Comparison of ENCODE assay signal across 22 cellular contexts in genomic region chr5:136098171-136098570, GRCh38. TPM values are rescaled to one million over a fixed set of nuclear protein-coding genes. Genes with fewer than 3 reads are reported as not detected.
DNase-seq lines count a peak whose midpoint lies in the region; ATAC-seq, FAIRE-seq and TF ChIP-seq lines count a peak whose summit lies in the region.
"Had no signal": no experiment of that assay in that cellular context is flagged by ENCODE, and none has a peak within 500 bp of the region (broad histone marks: within the 10 kb centered on the region; RNA-seq: fewer than 3 reads in every experiment).

No MANE protein-coding gene starts in this region.

- no peak overlapping the region for H3K4ac ChIP-seq in H1 (replicated peaks; ENCODE audit: insufficient read length, low read depth, low read length)

- no peak overlapping the region for H3K14ac ChIP-seq in H1 (ENCODE audit: insufficient read length)

- 70% methylated on average over 4 of the region's 4 CpGs; no CpG with 5 or more reads in 1 of the 2 experiments for WGBS in H1 (ENCODE audit: extremely low coverage in 1 of 2, insufficient coverage in 1 of 2, insufficient read length in 1 of 2, insufficient replicate concordance in 2 of 2, low coverage in 1 of 2, low lambda C conversion rate in 2 of 2, missing lambda C conversion rate in 1 of 2), 2 experiments

- H3K4me2 ChIP-seq in H1 (ENCODE audit: insufficient read depth in 1 of 2, low read depth in 2 of 2, low read length in 2 of 2), result 0 out of 4 replicates have a peak overlapping the region, but pooled peaks of 1 of the 2 experiments have one; percentile 21
- H3K4me2 ChIP-seq: A549 had no signal

- H3K4me3 ChIP-seq in Caco-2 (ENCODE audit: low read depth, low read length) (no peak overlapping the region), HEK293 (ENCODE audit: low read depth, low read length) (no peak overlapping the region), H1 (ENCODE audit: extremely low read depth in 1 of 4, insufficient read depth in 2 of 4, low read depth in 3 of 4, low read length in 4 of 4) (no peak overlapping the region)
- no peak overlapping the region for H3K4me3 ChIP-seq in CD8-positive, alpha-beta memory T cell (ENCODE audit: low read length)
- H3K4me3 ChIP-seq: A549 had no signal

- intact Hi-C loops in Caco-2 (cut with micrococcal nuclease; ENCODE audit: unreplicated experiment), result loop anchor here (1.0 kb wide), 5 partner anchors 20 to 147 kb away; partner anchors contain the start of gene SMAD5

- H4K8ac ChIP-seq in H1 (ENCODE audit: extremely low read depth, insufficient read depth, low read length), result no peak overlapping the region

- POLR2A ChIA-PET in Caco-2 (lab: Charles Lee) (interaction anchor here (0.6 to 1.0 kb wide), 4 partner anchors 24 to 35 kb away, joined by 4 to 16 read pairs (median 8); partner anchors contain the start of gene SMAD5), HEK293 (lab: Yijun Ruan, JAX) (no interaction called here), H1 (lab: Charles Lee; ENCODE audit: partially characterized antibody) (interaction anchor here (0.6 to 1.3 kb wide), 2 partner anchors 13 to 34 kb away, joined by 4 to 5 read pairs; partner anchors contain the start of gene SMAD5)
- POLR2A ChIA-PET in CD8-positive, alpha-beta memory T cell (lab: Charles Lee), result no interaction called here

- no peak overlapping the region for H2BK12ac ChIP-seq in H1 (ENCODE audit: low read depth, low read length)

- CTCF ChIA-PET in Caco-2 (lab: Charles Lee), result interaction anchor here (0.6 to 1.8 kb wide), 4 partner anchors 11 to 1313 kb away, joined by 3 to 7 read pairs (median 4); no protein-coding TSS in a partner anchor
- CTCF ChIA-PET in HEK293 (lab: Yijun Ruan, JAX), result interaction anchor here (0.6 to 1.0 kb wide), 3 partner anchors 15 to 39 kb away, joined by 3 read pairs; no protein-coding TSS in a partner anchor
- CTCF ChIA-PET in H1 (lab: Charles Lee; ENCODE audit: partially characterized antibody), result interaction anchor here (0.7 to 8.0 kb wide), 2 partner anchors 15 to 1609 kb away, joined by 5 to 46 read pairs; no protein-coding TSS in a partner anchor
- CTCF ChIA-PET in CD8-positive, alpha-beta memory T cell (lab: Charles Lee), result interaction anchor here (1.0 kb wide), 1 partner anchor 16 kb away, joined by 3 read pairs; no protein-coding TSS in a partner anchor

- no peak overlapping the region for H3K18ac ChIP-seq in H1 (ENCODE audit: extremely low read depth, low read length)

- no TSS peak for BruUV-seq in Caco-2 (replicated peaks; lab: Mats Ljungman, UMichigan)

- no peaks in the 10 kb centered on the region for H3K27me3 Mint-ChIP-seq in Caco-2 (ENCODE audit: insufficient read depth, unreplicated experiment)
- H3K27me3 Mint-ChIP-seq in CD8-positive, alpha-beta memory T cell, result peaks cover 10 to 20% of the 10 kb centered on the region in 2 donors

- TF ChIP-seq POLR2A in H1 (IDR thresholded peaks at IDR 0.05; ENCODE audit: control extremely low read depth in 1 of 2, low read depth in 2 of 2, low read length in 2 of 2), result no peak

- TF ChIP-seq RAD21 in H1 (IDR thresholded peaks at IDR 0.05 in 1 of 2, conservative IDR thresholded peaks at IDR 0.05 in 1 of 2; ENCODE audit: low read depth in 2 of 2, low read length in 2 of 2), result no peak

- H3K4me1 Mint-ChIP-seq in Caco-2 (ENCODE audit: low read depth, unreplicated experiment), result peaks cover 71% of the 10 kb centered on the region
- no peaks in the 10 kb centered on the region for H3K4me1 Mint-ChIP-seq in CD8-positive, alpha-beta memory T cell

- H3K4me1 ChIP-seq in Caco-2 (peaks cover 97% of the 10 kb centered on the region), HEK293 (ENCODE audit: control insufficient read depth, insufficient read depth, low read length) (peaks cover 10% of the 10 kb centered on the region), H1 (replicated peaks in 1 of 4; ENCODE audit: control insufficient read depth in 3 of 4, insufficient read depth in 4 of 4, low read length in 3 of 4) (peaks cover 3 to 6% (median 4%) of the 10 kb centered on the region in 4 experiments; a peak in 4 of 7 replicates)
- H3K4me1 ChIP-seq in CD8-positive, alpha-beta memory T cell (ENCODE audit: insufficient read depth, low read length), result no peaks in the 10 kb centered on the region

- H2BK120ac ChIP-seq in H1 (replicated peaks; ENCODE audit: low read depth, low read length), result no peak overlapping the region

- no peak overlapping the region for H4K5ac ChIP-seq in H1 (ENCODE audit: insufficient read length, low read depth, low read length)

- no peaks in the 10 kb centered on the region for H3K36me3 Mint-ChIP-seq in Caco-2 (ENCODE audit: insufficient read depth, unreplicated experiment)
- no peaks in the 10 kb centered on the region for H3K36me3 Mint-ChIP-seq in CD8-positive, alpha-beta memory T cell

- no peak for FAIRE-seq in H1 (lab: Jason Lieb, UNC)
- FAIRE-seq: A549, G401.6, GM12891 had no signal

- H4K20me1 ChIP-seq in H1 (replicated peaks in 1 of 2; ENCODE audit: control insufficient read depth in 1 of 2, insufficient read depth in 2 of 2, low read length in 2 of 2), result no peaks in the 10 kb centered on the region

- 0 out of 2 replicates have a peak overlapping the region, but pooled peaks have one; percentile 48 for H2AFZ ChIP-seq in H1 (ENCODE audit: low read length)

- H3K4me3 Mint-ChIP-seq in Caco-2 (ENCODE audit: unreplicated experiment), result peak overlapping the region; percentile 54
- no peak overlapping the region for H3K4me3 Mint-ChIP-seq in CD8-positive, alpha-beta memory T cell
- H3K4me3 Mint-ChIP-seq: CD4-positive, alpha-beta T cell; H9 had no signal

- H3K23me2 ChIP-seq in H1 (ENCODE audit: low read depth, low read length), result 0 out of 2 replicates have a peak, but pooled peaks cover 1% of the 10 kb centered on the region

- H3K9me3 ChIP-seq in Caco-2 (no peaks in the 10 kb centered on the region), HEK293 (ENCODE audit: control insufficient read depth, insufficient read depth, low read depth, low read length) (no peaks in the 10 kb centered on the region), H1 (ENCODE audit: insufficient read depth in 2 of 2, low read depth in 1 of 2, low read length in 1 of 2) (no peaks in the 10 kb centered on the region)
- no peaks in the 10 kb centered on the region for H3K9me3 ChIP-seq in CD8-positive, alpha-beta memory T cell (ENCODE audit: low read length)
- H3K9me3 ChIP-seq: A549 had no signal

- no peak overlapping the region for H2BK15ac ChIP-seq in H1 (ENCODE audit: low read length)

- H3K9ac ChIP-seq in H1 (replicated peaks in 1 of 4; ENCODE audit: extremely low read depth in 1 of 4, low read depth in 3 of 4, low read length in 3 of 4), result no peak overlapping the region

- H3K27ac Mint-ChIP-seq in Caco-2 (ENCODE audit: unreplicated experiment), result peak overlapping the region; percentile 81
- H3K27ac Mint-ChIP-seq in CD8-positive, alpha-beta memory T cell, result no peak overlapping the region
- H3K27ac Mint-ChIP-seq: CD4-positive, alpha-beta T cell had no signal

- in situ Hi-C loops in KBM-7 (cut with MboI; ENCODE audit: low pct_unique_long_range_greater_than_20kb, low sequenced_read_pairs), result no loop called here

- no peak overlapping the region for H2BK20ac ChIP-seq in H1 (ENCODE audit: low read length)

- H3K27me3 ChIP-seq in Caco-2 (replicated peaks; ENCODE audit: control insufficient read depth, insufficient read depth, low read length) (no peaks in the 10 kb centered on the region), H1 (replicated peaks in 1 of 4; ENCODE audit: control insufficient read depth in 3 of 4, extremely low read depth in 1 of 4, insufficient read depth in 3 of 4, low read length in 3 of 4) (no peaks in the 10 kb centered on the region)
- H3K27me3 ChIP-seq in CD8-positive, alpha-beta memory T cell (ENCODE audit: insufficient read depth, low read length, poor library complexity, severe bottlenecking), result no peaks in the 10 kb centered on the region

- H3K23ac ChIP-seq in H1 (ENCODE audit: insufficient read length), result no peak overlapping the region

- H3K9me3 Mint-ChIP-seq in Caco-2 (ENCODE audit: unreplicated experiment), result no peaks in the 10 kb centered on the region
- H3K9me3 Mint-ChIP-seq in CD8-positive, alpha-beta memory T cell, result no peaks in the 10 kb centered on the region
- H3K9me3 Mint-ChIP-seq: CD4-positive, alpha-beta T cell; H9 had no signal

- TF ChIP-seq EP300 in H1 (IDR thresholded peaks at IDR 0.05; ENCODE audit: borderline replicate concordance in 1 of 2, low read depth in 2 of 2, low read length in 2 of 2), result no peak

- no peak overlapping the region for H3K27ac ChIP-seq in HEK293 (ENCODE audit: extremely low read depth, low read depth, low read length)
- no peak overlapping the region for H3K27ac ChIP-seq in H1 (ENCODE audit: low read depth, low read length)
- H3K27ac ChIP-seq in CD8-positive, alpha-beta memory T cell (ENCODE audit: low read depth, low read length), result no peak overlapping the region
- H3K27ac ChIP-seq: 22Rv1, A549, C4-2B, HL-60 had no signal

- no peak overlapping the region for H2BK5ac ChIP-seq in H1 (ENCODE audit: low read depth, low read length)

- H3K36me3 ChIP-seq in Caco-2 (ENCODE audit: control insufficient read depth, insufficient read depth, low read length) (no peaks in the 10 kb centered on the region), HEK293 (ENCODE audit: control insufficient read depth in 2 of 2, insufficient read depth in 1 of 2, low read length in 2 of 2) (no peaks in the 10 kb centered on the region), H1 (ENCODE audit: control insufficient read depth in 2 of 4, insufficient read depth in 4 of 4, low read length in 3 of 4) (no peaks in the 10 kb centered on the region)
- H3K36me3 ChIP-seq in CD8-positive, alpha-beta memory T cell (ENCODE audit: insufficient read depth, low read length), result no peaks in the 10 kb centered on the region

- TF ChIP-seq CTCF in Caco-2 (IDR thresholded peaks at IDR 0.05; ENCODE audit: insufficient read depth in 1 of 2, low read depth in 1 of 2, low read length in 1 of 2, severe bottlenecking in 1 of 2, unreplicated experiment in 1 of 2) (no peak), HEK293 (tag by site-specific recombination; IDR thresholded peaks at IDR 0.05) (no peak), H1 (IDR thresholded peaks at IDR 0.05; ENCODE audit: control extremely low read depth in 1 of 3, insufficient read depth in 1 of 3, low read depth in 1 of 3, low read length in 3 of 3) (no peak)

- DNase-seq in Caco-2 (peak; percentile 82 to 92), H1 (ENCODE audit: low read depth in 1 of 2, low spot score in 2 of 2) (no peak), islet precursor cell (peak; percentile 80), KBM-7 (no peak), NCI-H1105 treated with DMSO at 0.1 percent for 48 hours (lab: John Stamatoyannopoulos, UW) (no peak)
- DNase-seq in CD8-positive, alpha-beta memory T cell, result no peak
- DNase-seq: AML-193; CD4-positive, alpha-beta T cell; DMS 273 treated with DMSO at 0.1 percent for 48 hours; DMS53; DND-41; EL; GOT3; H9 had no signal

- H3K79me2 ChIP-seq in H1 (ENCODE audit: control insufficient read depth in 1 of 2, insufficient read depth in 2 of 2, low read length in 2 of 2), result no peaks in the 10 kb centered on the region

- H3K79me1 ChIP-seq in H1 (ENCODE audit: low read depth, low read length), result no peaks in the 10 kb centered on the region

- H4K91ac ChIP-seq in H1 (replicated peaks; ENCODE audit: insufficient read length, low read length), result no peak overlapping the region

- ATAC-seq in GM19035 (IDR thresholded peaks at IDR 0.05; ENCODE audit: unreplicated experiment), result no peak
- ATAC-seq: A549 had no signal

- no peak overlapping the region for H3K56ac ChIP-seq in H1 (replicated peaks; ENCODE audit: insufficient read length, low read depth, low read length)

- H2AK5ac ChIP-seq in H1 (ENCODE audit: low read depth, low read length), result no peak overlapping the region

RNA-seq across cellular contexts. Expression of gene SMAD5, which starts 34.5 kb away (rescaled TPM):
- 141 and 142 TPM in 2 replicates for total RNA-seq in Caco-2 (2022)
- 60.5 and 62.9 TPM in 2 replicates for total RNA-seq in H1 (2021; fragmentation: NEBNext Ultra II Directional; extraction: Animal tissue kit (Norgen Biotek cat#: 25700))
- polyA plus RNA-seq in H1 (2011; rRNA removed), result 22.5 and 30.2 TPM in 2 replicates
- polyA plus RNA-seq in H1 (2011; cell fraction: cytosol; rRNA removed), result 29.6 TPM
- 13.5 TPM for polyA plus RNA-seq in H1 (2011; cell fraction: nucleus; rRNA removed)
- polyA plus RNA-seq in H1 (2012, experiment 1 of 2), result 21.3 to 39.0 TPM (median 29.5 TPM) in 4 replicates
- polyA plus RNA-seq in H1 (2012, experiment 2 of 2), result 1.7 TPM
- polyA plus RNA-seq in H1 (2013, experiment 1 of 2), result 21.4 TPM
- 20.4 TPM for polyA plus RNA-seq in H1 (2013, experiment 2 of 2)
- 116 and 150 TPM in 2 replicates for polyA minus RNA-seq in H1 (2011; rRNA and poly(A)+ RNA removed)
- 59.1 TPM for polyA minus RNA-seq in H1 (2011; cell fraction: cytosol; rRNA and poly(A)+ RNA removed)
- polyA minus RNA-seq in H1 (2011; cell fraction: nucleus; rRNA and poly(A)+ RNA removed), result 67.5 TPM
- 10 to 100 TPM; 21.8 to 21.9 TPM for total RNA-seq in CD8-positive, alpha-beta memory T cell
- 22.7 TPM for polyA plus RNA-seq in CD8-positive, alpha-beta memory T cell

Comparison
In these comparisons a context has a peak if more than half of its experiments do, and no peak if none do; other contexts are left out.
1. DNase-seq: peak in Caco-2 (2 of 2) and islet precursor cell (single experiment); none in H1 (0 of 2), KBM-7 (single experiment), NCI-H1105 treated with DMSO at 0.1 percent for 48 hours (single experiment) and CD8-positive, alpha-beta memory T cell (0 of 5).
2. POLR2A ChIA-PET loops: an anchor here in Caco-2 (0.6 to 1.0 kb wide) and H1 (0.6 to 1.3 kb wide); none called in HEK293 and CD8-positive, alpha-beta memory T cell.